Comparison of ENCODE assay signal across 10 cellular contexts in genomic region chr2:233469261-233470006, GRCh38.
DNase-seq lines count a peak whose midpoint lies in the region; ATAC-seq and TF ChIP-seq lines count a peak whose summit lies in the region.
"Had no signal": no experiment of that assay in that cellular context is flagged by ENCODE, and none has a peak within 500 bp of the region (broad histone marks: within the 10 kb centered on the region; RNA-seq: fewer than 3 reads in every experiment).

No MANE protein-coding gene starts in this region.

- no peaks in the 10 kb centered on the region for H3K9me3 ChIP-seq in gastrocnemius medialis
- no peaks in the 10 kb centered on the region for H3K9me3 ChIP-seq in MM.1S (replicated peaks; ENCODE audit: insufficient read depth, low read length)

- peaks cover 46% of the 10 kb centered on the region for H3K36me3 Mint-ChIP-seq in activated naive CD8-positive, alpha-beta T cell treated with anti-CD3 and anti-CD28 coated beads, Interleukin-2, amount 50 U/mL, for 24 hours (ENCODE audit: low read depth)

- H3K27ac Mint-ChIP-seq in activated naive CD8-positive, alpha-beta T cell treated with anti-CD3 and anti-CD28 coated beads, Interleukin-2, amount 50 U/mL, for 24 hours = no peak overlapping the region

- H3K27me3 Mint-ChIP-seq in activated naive CD8-positive, alpha-beta T cell treated with anti-CD3 and anti-CD28 coated beads, Interleukin-2, amount 50 U/mL, for 24 hours = no peaks in the 10 kb centered on the region

- H3K4me2 ChIP-seq in MM.1S (ENCODE audit: low read depth, low read length) = no peak overlapping the region
- H3K4me2 ChIP-seq: PC-9 had no signal

- H3K79me2 ChIP-seq in MM.1S (ENCODE audit: low read length) = no peaks in the 10 kb centered on the region

- no peaks in the 10 kb centered on the region for H3K9me3 Mint-ChIP-seq in activated naive CD8-positive, alpha-beta T cell treated with anti-CD3 and anti-CD28 coated beads, Interleukin-2, amount 50 U/mL, for 24 hours

- H3K4me3 ChIP-seq in gastrocnemius medialis (no peak overlapping the region), MM.1S (ENCODE audit: low read length) (no peak overlapping the region)
- H3K4me3 ChIP-seq: PC-9 had no signal

- ATAC-seq in left colon (peak; percentile 18), gastrocnemius medialis (peak; percentile 24 to 56), HG03442 (IDR thresholded peaks at IDR 0.05; ENCODE audit: unreplicated experiment) (no peak)
- ATAC-seq in activated naive CD8-positive, alpha-beta T cell treated with anti-CD3 and anti-CD28 coated beads, Interleukin-2, amount 50 U/mL, for 24 hours = no peak

- peaks cover 7 to 94% of the 10 kb centered on the region in 2 donors for H3K36me3 ChIP-seq in gastrocnemius medialis
- no peaks in the 10 kb centered on the region for H3K36me3 ChIP-seq in MM.1S (replicated peaks; ENCODE audit: insufficient read depth, low read length)

- in situ Hi-C loops in gastrocnemius medialis (cut with MboI; ENCODE audit: low sequenced_read_pairs in 4 of 4) = no loop called here

- no peaks in the 10 kb centered on the region for H3K9me2 ChIP-seq in MM.1S (replicated peaks; ENCODE audit: insufficient read depth, low read length)

- intact Hi-C loops in left colon (cut with DNase I, micrococcal nuclease) (no loop called here), gastrocnemius medialis (cut with DNase I; ENCODE audit: low total_unique reads) (loop anchor here (2.0 kb wide), 1 partner anchor 15 kb away; no protein-coding TSS in a partner anchor)

- H2AFZ ChIP-seq in MM.1S (ENCODE audit: low read length) = no peak overlapping the region
- H2AFZ ChIP-seq: PC-9 had no signal

- no peak overlapping the region for H3K4me3 Mint-ChIP-seq in activated naive CD8-positive, alpha-beta T cell treated with anti-CD3 and anti-CD28 coated beads, Interleukin-2, amount 50 U/mL, for 24 hours

- no peaks in the 10 kb centered on the region for H3K4me1 Mint-ChIP-seq in activated naive CD8-positive, alpha-beta T cell treated with anti-CD3 and anti-CD28 coated beads, Interleukin-2, amount 50 U/mL, for 24 hours

- H4K20me1 ChIP-seq in MM.1S (ENCODE audit: insufficient read depth, low read length) = no peaks in the 10 kb centered on the region

- DNase-seq in NCI-H2196 treated with DMSO at 0.1 percent for 48 hours (lab: John Stamatoyannopoulos, UW; ENCODE audit: unreplicated experiment) (peak; percentile 62), astrocyte of the hippocampus (ENCODE audit: low read depth, low spot score) (peak; percentile 24), left colon (no peak), gastrocnemius medialis (peak in 1 of 2 donors; percentile 76), MM.1S (no peak), HT-29 (ENCODE audit: low spot score) (no peak)
- DNase-seq in activated naive CD8-positive, alpha-beta T cell treated with anti-CD3 and anti-CD28 coated beads, Interleukin-2, amount 50 U/mL, for 24 hours = no peak
- DNase-seq: NCI-H1105 treated with DMSO at 0.1 percent for 48 hours, PC-9 had no signal

- no peak overlapping the region for H3K9ac ChIP-seq in MM.1S (ENCODE audit: low read length)

- H3K27me3 ChIP-seq in gastrocnemius medialis (no peaks in the 10 kb centered on the region), MM.1S (replicated peaks; ENCODE audit: insufficient read depth, low read length) (no peaks in the 10 kb centered on the region)

- no peak for TF ChIP-seq CTCF in gastrocnemius medialis (IDR thresholded peaks at IDR 0.05 in 4 of 5, conservative IDR thresholded peaks at IDR 0.05 in 1 of 5)
- TF ChIP-seq CTCF in MM.1S (IDR thresholded peaks at IDR 0.05; ENCODE audit: low read length) = no peak

- H3K27ac ChIP-seq in gastrocnemius medialis (peak overlapping the region; percentile 61 to 82 (median 72)), MM.1S (ENCODE audit: low read length) (no peak overlapping the region)
- H3K27ac ChIP-seq: PC-9 had no signal

- H3K4me1 ChIP-seq in gastrocnemius medialis (peaks cover 8 to 19% of the 10 kb centered on the region in 2 donors), MM.1S (ENCODE audit: low read length) (no peaks in the 10 kb centered on the region)

- H3F3A ChIP-seq in MM.1S (ENCODE audit: insufficient read depth, low read length) = no peaks in the 10 kb centered on the region

- no peak for TF ChIP-seq POLR2A in gastrocnemius medialis (IDR thresholded peaks at IDR 0.05)

Comparison
In these comparisons a context has a peak if more than half of its experiments do, and no peak if none do; other contexts are left out.
1. DNase-seq: peak in NCI-H2196 treated with DMSO at 0.1 percent for 48 hours (single experiment) and astrocyte of the hippocampus (single experiment); none in left colon (0 of 2), MM.1S (single experiment), activated naive CD8-positive, alpha-beta T cell treated with anti-CD3 and anti-CD28 coated beads, Interleukin-2, amount 50 U/mL, for 24 hours (single experiment) and HT-29 (single experiment).
2. ATAC-seq: peak in left colon (single experiment) and gastrocnemius medialis (2 of 2); none in HG03442 (single experiment) and activated naive CD8-positive, alpha-beta T cell treated with anti-CD3 and anti-CD28 coated beads, Interleukin-2, amount 50 U/mL, for 24 hours (single experiment).